In genomic region chr1:223364685-223365382, GRCh38 we compare ENCODE assay signal across 8 cellular contexts. TPM values are rescaled to one million over a fixed set of nuclear protein-coding genes. Genes with fewer than 3 reads are reported as not detected.
DNase-seq lines count a peak whose midpoint lies in the region; ATAC-seq and TF ChIP-seq lines count a peak whose summit lies in the region.

No MANE protein-coding gene starts in this region.

- ATAC-seq in GM19452 (IDR thresholded peaks at IDR 0.05; ENCODE audit: unreplicated experiment) = no peak

- no peak for TF ChIP-seq CTCF in dorsolateral prefrontal cortex (IDR thresholded peaks at IDR 0.05 in 54 of 56, conservative IDR thresholded peaks at IDR 0.05 in 2 of 56; ENCODE audit: low read depth in 1 of 56, partially characterized antibody in 56 of 56)
- TF ChIP-seq CTCF in mesothelial cell of epicardium (IDR thresholded peaks at IDR 0.05; ENCODE audit: unreplicated experiment) = no peak

- no peaks in the 10 kb centered on the region for H3K4me1 ChIP-seq in HAP-1
- H3K4me1 ChIP-seq in thymus (ENCODE audit: control insufficient read depth, insufficient read depth, low read length) = peaks cover 9% of the 10 kb centered on the region

- H3K27me3 Mint-ChIP-seq in mesothelial cell of epicardium (ENCODE audit: low read depth) = peaks cover 73% of the 10 kb centered on the region

- no peak overlapping the region for H3K27ac Mint-ChIP-seq in mesothelial cell of epicardium

- no peaks in the 10 kb centered on the region for H3K36me3 Mint-ChIP-seq in mesothelial cell of epicardium

- no peaks in the 10 kb centered on the region for H3K9me3 ChIP-seq in HAP-1
- H3K9me3 ChIP-seq in thymus (ENCODE audit: control insufficient read depth) = no peaks in the 10 kb centered on the region

- H3K27me3 ChIP-seq in HAP-1 (ENCODE audit: low read depth) (peaks cover 43% of the 10 kb centered on the region), dorsolateral prefrontal cortex (no peaks in the 10 kb centered on the region), thymus (ENCODE audit: control insufficient read depth, insufficient read depth) (peaks cover 41% of the 10 kb centered on the region)

- peak overlapping the region; percentile 11; the same call in 1 of the 2 replicates for H3K4me3 ChIP-seq in HAP-1
- H3K4me3 ChIP-seq in dorsolateral prefrontal cortex = peak overlapping the region; percentile 42 to 78 (median 65)
- H3K4me3 ChIP-seq in thymus (ENCODE audit: low read length) = peak overlapping the region; percentile 63

- WGBS in thymus = 3% methylated on average over 55 of the region's 55 CpGs

- H3K9me3 Mint-ChIP-seq in mesothelial cell of epicardium = no peaks in the 10 kb centered on the region

- H3K27ac ChIP-seq in dorsolateral prefrontal cortex (peak overlapping the region in 20 of 59 donors; percentile 4 to 75 (median 28)), thymus (ENCODE audit: low read depth) (no peak overlapping the region)

- H3K36me3 ChIP-seq in HAP-1 (replicated peaks) = no peaks in the 10 kb centered on the region
- no peaks in the 10 kb centered on the region for H3K36me3 ChIP-seq in thymus (ENCODE audit: control insufficient read depth, insufficient read depth)

- intact Hi-C loops in dorsolateral prefrontal cortex (cut with DNase I) = loop anchor here in 1 of 2 donors (5.0 kb wide), 1 partner anchor 233 kb away; no protein-coding TSS in a partner anchor

- H3K4me3 Mint-ChIP-seq in mesothelial cell of epicardium = peak overlapping the region; percentile 65

- in situ Hi-C loops in HAP-1 (cut with MboI; ENCODE audit: low sequenced_read_pairs) = no loop called here

- H3K4me1 Mint-ChIP-seq in mesothelial cell of epicardium = peaks cover 16% of the 10 kb centered on the region

- DNase-seq in HAP-1 (ENCODE audit: low spot score in 2 of 2) = peak in 1 of 2 experiments; percentile 12
- peak; percentile 63 for DNase-seq in SW480 (ENCODE audit: low spot score)
- DNase-seq in dorsolateral prefrontal cortex = peak in 5 of 10 donors; percentile 38 to 66 (median 50)
- peak in 1 of 2 experiments; percentile 40 for DNase-seq in mesothelial cell of epicardium (ENCODE audit: low spot score in 2 of 2, unreplicated experiment in 2 of 2)
- DNase-seq in GF-D8 (lab: John Stamatoyannopoulos, UW) = no peak
- no peak for DNase-seq in activated effector memory CD4-positive, alpha-beta T cell treated with Interleukin-2 at 50 U/mL for 16 hours

RNA-seq across cellular contexts. Expression of gene SUSD4, which starts 0.9 kb away (rescaled TPM):
- total RNA-seq in dorsolateral prefrontal cortex = 10 to 100 TPM; 21.6 to 96.9 (median 65.8) TPM
- total RNA-seq in mesothelial cell of epicardium = 0.23 to 0.49 TPM (median 0.40 TPM) in 3 replicates
- polyA plus RNA-seq in thymus = 5.2 TPM

RNA-seq across cellular contexts. Expression of gene CCDC185, which starts 28.4 kb away (rescaled TPM):
- total RNA-seq in dorsolateral prefrontal cortex (under 1 TPM in 26 of 120 experiments, not detected in 94; 0.24 to 1.00 (median 0.37) TPM), mesothelial cell of epicardium (not detected in 3 replicates)
- polyA plus RNA-seq in thymus = not detected

Comparison
In these comparisons a context has a peak if more than half of its experiments do, and no peak if none do; other contexts are left out.
1. H3K4me3 ChIP-seq: peak in every context shown above with its lines; median percentile 65 in dorsolateral prefrontal cortex; 63 in thymus; 11 in HAP-1.
2. RNA of gene SUSD4, which starts 0.9 kb away (total RNA-seq): 21.6 to 96.9 TPM in dorsolateral prefrontal cortex; 0.23 to 0.49 TPM in mesothelial cell of epicardium; every median in the first group is over 10 times any median in the second.